In genomic region chr12:48601013-48601756, GRCh38 we compare ENCODE assay signal across 10 cellular contexts. TPM values are rescaled to one million over a fixed set of nuclear protein-coding genes. Genes with fewer than 3 reads are reported as not detected.
DNase-seq lines count a peak whose midpoint lies in the region; ATAC-seq and TF ChIP-seq lines count a peak whose summit lies in the region.
"Had no signal": no experiment of that assay in that cellular context is flagged by ENCODE, and none has a peak within 500 bp of the region (broad histone marks: within the 10 kb centered on the region; RNA-seq: fewer than 3 reads in every experiment).

No MANE protein-coding gene starts in this region.

- no peaks in the 10 kb centered on the region for H3K27me3 ChIP-seq in brain microvascular endothelial cell (replicated peaks)

- H3K27me3 Mint-ChIP-seq in activated naive CD4-positive, alpha-beta T cell treated with anti-CD3 and anti-CD28 coated beads for 36 hours (ENCODE audit: low read depth), result no peaks in the 10 kb centered on the region
- H3K27me3 Mint-ChIP-seq in activated naive CD4-positive, alpha-beta T cell treated with anti-CD3 and anti-CD28 coated beads, Interleukin-2, amount 10 ng/mL, durations not matched to agents 7 days and 5 days, result peaks cover 12% of the 10 kb centered on the region

- no peaks in the 10 kb centered on the region for H3K36me3 Mint-ChIP-seq in activated naive CD4-positive, alpha-beta T cell treated with anti-CD3 and anti-CD28 coated beads for 36 hours (ENCODE audit: low read depth)
- no peaks in the 10 kb centered on the region for H3K36me3 Mint-ChIP-seq in activated naive CD4-positive, alpha-beta T cell treated with anti-CD3 and anti-CD28 coated beads, Interleukin-2, amount 10 ng/mL, durations not matched to agents 7 days and 5 days
- H3K36me3 Mint-ChIP-seq in stimulated activated effector memory CD8-positive, alpha-beta T cell treated with anti-CD3 and anti-CD28 coated beads, Interleukin-12 subunit alpha, Interleukin-12 subunit beta, amount 100 ng/mL, for 72 hours, result no peaks in the 10 kb centered on the region

- intact Hi-C loops in activated naive CD4-positive, alpha-beta T cell treated with anti-CD3 and anti-CD28 coated beads for 36 hours (cut with micrococcal nuclease), result no loop called here

- no peak overlapping the region for H3K4me3 Mint-ChIP-seq in activated naive CD4-positive, alpha-beta T cell treated with anti-CD3 and anti-CD28 coated beads for 36 hours
- no peak overlapping the region for H3K4me3 Mint-ChIP-seq in activated naive CD4-positive, alpha-beta T cell treated with anti-CD3 and anti-CD28 coated beads, Interleukin-2, amount 10 ng/mL, durations not matched to agents 7 days and 5 days
- H3K4me3 Mint-ChIP-seq in stimulated activated effector memory CD8-positive, alpha-beta T cell treated with anti-CD3 and anti-CD28 coated beads, Interleukin-12 subunit alpha, Interleukin-12 subunit beta, amount 100 ng/mL, for 72 hours, result no peak overlapping the region
- H3K4me3 Mint-ChIP-seq: stimulated activated naive CD8-positive, alpha-beta T cell treated with anti-CD3 and anti-CD28 coated beads, Interleukin-15, amount 100 ng/mL, for 72 hours had no signal

- CTCF ChIA-PET in activated naive CD4-positive, alpha-beta T cell treated with anti-CD3 and anti-CD28 coated beads for 36 hours (lab: Charles Lee), result interaction anchor here (1.0 to 3.6 kb wide), 2 partner anchors 17 to 60 kb away, joined by 3 to 19 read pairs; no protein-coding TSS in a partner anchor
- CTCF ChIA-PET in activated naive CD4-positive, alpha-beta T cell treated with anti-CD3 and anti-CD28 coated beads, Interleukin-2, amount 10 ng/mL, durations not matched to agents 7 days and 5 days (lab: Charles Lee), result interaction anchor here (1.0 to 1.5 kb wide), 2 partner anchors 17 kb away, joined by 4 read pairs; no protein-coding TSS in a partner anchor

- no peak overlapping the region for H3K27ac Mint-ChIP-seq in activated naive CD4-positive, alpha-beta T cell treated with anti-CD3 and anti-CD28 coated beads for 36 hours
- no peak overlapping the region for H3K27ac Mint-ChIP-seq in activated naive CD4-positive, alpha-beta T cell treated with anti-CD3 and anti-CD28 coated beads, Interleukin-2, amount 10 ng/mL, durations not matched to agents 7 days and 5 days
- no peak overlapping the region for H3K27ac Mint-ChIP-seq in stimulated activated effector memory CD8-positive, alpha-beta T cell treated with anti-CD3 and anti-CD28 coated beads, Interleukin-12 subunit alpha, Interleukin-12 subunit beta, amount 100 ng/mL, for 72 hours

- no peak overlapping the region for H3K27ac ChIP-seq in brain microvascular endothelial cell
- H3K27ac ChIP-seq: prostate gland had no signal

- H3K4me3 ChIP-seq in brain microvascular endothelial cell (ENCODE audit: low read depth, low read length), result no peak overlapping the region
- H3K4me3 ChIP-seq: prostate gland had no signal

- DNase-seq in activated naive CD4-positive, alpha-beta T cell treated with anti-CD3 and anti-CD28 coated beads for 36 hours, result peak; percentile 16
- DNase-seq in activated naive CD4-positive, alpha-beta T cell treated with anti-CD3 and anti-CD28 coated beads, Interleukin-2, amount 10 ng/mL, durations not matched to agents 7 days and 5 days, result no peak
- DNase-seq in brain microvascular endothelial cell, result peak; percentile 18
- no peak for DNase-seq in stimulated activated effector memory CD8-positive, alpha-beta T cell treated with anti-CD3 and anti-CD28 coated beads, Interleukin-12 subunit alpha, Interleukin-12 subunit beta, amount 100 ng/mL, for 72 hours (ENCODE audit: low spot score in 2 of 2)
- DNase-seq in T-helper 1 cell, result no peak
- DNase-seq: stimulated activated naive CD8-positive, alpha-beta T cell treated with anti-CD3 and anti-CD28 coated beads, Interleukin-15, amount 100 ng/mL, for 72 hours had no signal

- peak; percentile 81 for ATAC-seq in HG03060 (IDR thresholded peaks at IDR 0.05; ENCODE audit: low read depth, unreplicated experiment)
- ATAC-seq in stimulated activated effector memory CD8-positive, alpha-beta T cell treated with anti-CD3 and anti-CD28 coated beads, Interleukin-12 subunit alpha, Interleukin-12 subunit beta, amount 100 ng/mL, for 72 hours, result peak; percentile 75
- no peak for ATAC-seq in GM18873 (IDR thresholded peaks at IDR 0.05; ENCODE audit: low FRiP score, unreplicated experiment)
- no peak for ATAC-seq in HG03139 (IDR thresholded peaks at IDR 0.05; ENCODE audit: unreplicated experiment)
- ATAC-seq: stimulated activated naive CD8-positive, alpha-beta T cell treated with anti-CD3 and anti-CD28 coated beads, Interleukin-15, amount 100 ng/mL, for 72 hours had no signal

- no peaks in the 10 kb centered on the region for H3K36me3 ChIP-seq in brain microvascular endothelial cell (replicated peaks)
- H3K36me3 ChIP-seq: prostate gland had no signal

- in situ Hi-C loops in brain microvascular endothelial cell (cut with HindIII; ENCODE audit: low pct_ligation_motif_present, low sequenced_read_pairs), result no loop called here

- no peaks in the 10 kb centered on the region for H3K4me1 Mint-ChIP-seq in activated naive CD4-positive, alpha-beta T cell treated with anti-CD3 and anti-CD28 coated beads for 36 hours (ENCODE audit: low read depth)
- peaks cover 4% of the 10 kb centered on the region for H3K4me1 Mint-ChIP-seq in activated naive CD4-positive, alpha-beta T cell treated with anti-CD3 and anti-CD28 coated beads, Interleukin-2, amount 10 ng/mL, durations not matched to agents 7 days and 5 days
- no peaks in the 10 kb centered on the region for H3K4me1 Mint-ChIP-seq in stimulated activated effector memory CD8-positive, alpha-beta T cell treated with anti-CD3 and anti-CD28 coated beads, Interleukin-12 subunit alpha, Interleukin-12 subunit beta, amount 100 ng/mL, for 72 hours
- H3K4me1 Mint-ChIP-seq: stimulated activated naive CD8-positive, alpha-beta T cell treated with anti-CD3 and anti-CD28 coated beads, Interleukin-15, amount 100 ng/mL, for 72 hours had no signal

- peaks cover 12% of the 10 kb centered on the region for H3K9me3 Mint-ChIP-seq in activated naive CD4-positive, alpha-beta T cell treated with anti-CD3 and anti-CD28 coated beads for 36 hours
- peaks cover 18% of the 10 kb centered on the region for H3K9me3 Mint-ChIP-seq in activated naive CD4-positive, alpha-beta T cell treated with anti-CD3 and anti-CD28 coated beads, Interleukin-2, amount 10 ng/mL, durations not matched to agents 7 days and 5 days
- H3K9me3 Mint-ChIP-seq in stimulated activated effector memory CD8-positive, alpha-beta T cell treated with anti-CD3 and anti-CD28 coated beads, Interleukin-12 subunit alpha, Interleukin-12 subunit beta, amount 100 ng/mL, for 72 hours, result peaks cover 9% of the 10 kb centered on the region

- TF ChIP-seq CTCF in brain microvascular endothelial cell (IDR thresholded peaks at IDR 0.05; ENCODE audit: low read depth, low read length, missing control alignments), result no peak

RNA-seq across cellular contexts. Expression of gene LALBA, which starts 31.3 kb away (rescaled TPM):
- not detected for total RNA-seq in activated naive CD4-positive, alpha-beta T cell treated with anti-CD3 and anti-CD28 coated beads for 36 hours

Comparison
In these comparisons a context has a peak if more than half of its experiments do, and no peak if none do; other contexts are left out.
1. DNase-seq: peak in activated naive CD4-positive, alpha-beta T cell treated with anti-CD3 and anti-CD28 coated beads for 36 hours (single experiment) and brain microvascular endothelial cell (single experiment); none in activated naive CD4-positive, alpha-beta T cell treated with anti-CD3 and anti-CD28 coated beads, Interleukin-2, amount 10 ng/mL, durations not matched to agents 7 days and 5 days (single experiment), stimulated activated effector memory CD8-positive, alpha-beta T cell treated with anti-CD3 and anti-CD28 coated beads, Interleukin-12 subunit alpha, Interleukin-12 subunit beta, amount 100 ng/mL, for 72 hours (0 of 2) and T-helper 1 cell (0 of 5).
2. ATAC-seq: peak in HG03060 (single experiment) and stimulated activated effector memory CD8-positive, alpha-beta T cell treated with anti-CD3 and anti-CD28 coated beads, Interleukin-12 subunit alpha, Interleukin-12 subunit beta, amount 100 ng/mL, for 72 hours (single experiment); none in GM18873 (single experiment) and HG03139 (single experiment).